Comparison of ENCODE assay signal across 1 cellular context in the genomic region with DNA sequence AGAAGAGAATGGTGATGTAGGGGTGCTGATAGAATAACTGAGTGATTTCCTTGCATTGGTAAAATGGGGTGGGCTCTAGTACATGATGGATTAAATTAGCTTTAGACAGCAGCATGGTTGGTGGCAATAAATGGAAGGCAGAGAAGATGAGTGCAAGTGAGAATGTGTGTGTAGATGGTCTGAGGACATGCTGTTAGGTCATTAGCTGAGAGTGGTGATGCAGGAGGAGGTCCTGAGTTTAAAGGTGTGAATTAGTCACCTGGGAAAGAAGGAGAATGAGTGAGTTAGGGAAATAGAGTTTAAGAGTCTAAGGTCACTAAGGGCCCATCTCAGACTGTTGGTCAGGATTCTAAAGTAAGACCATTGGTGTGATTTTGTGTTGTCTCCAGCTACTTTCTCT.
TF ChIP-seq lines count a peak whose summit lies in the region.

No MANE protein-coding gene starts in this region.

TF ChIP-seq in SK-N-SH, 30 proteins besides CTCF, POLR2A, EP300 and RAD21 (continued from another document):
- TF ChIP-seq, protein P1, sequence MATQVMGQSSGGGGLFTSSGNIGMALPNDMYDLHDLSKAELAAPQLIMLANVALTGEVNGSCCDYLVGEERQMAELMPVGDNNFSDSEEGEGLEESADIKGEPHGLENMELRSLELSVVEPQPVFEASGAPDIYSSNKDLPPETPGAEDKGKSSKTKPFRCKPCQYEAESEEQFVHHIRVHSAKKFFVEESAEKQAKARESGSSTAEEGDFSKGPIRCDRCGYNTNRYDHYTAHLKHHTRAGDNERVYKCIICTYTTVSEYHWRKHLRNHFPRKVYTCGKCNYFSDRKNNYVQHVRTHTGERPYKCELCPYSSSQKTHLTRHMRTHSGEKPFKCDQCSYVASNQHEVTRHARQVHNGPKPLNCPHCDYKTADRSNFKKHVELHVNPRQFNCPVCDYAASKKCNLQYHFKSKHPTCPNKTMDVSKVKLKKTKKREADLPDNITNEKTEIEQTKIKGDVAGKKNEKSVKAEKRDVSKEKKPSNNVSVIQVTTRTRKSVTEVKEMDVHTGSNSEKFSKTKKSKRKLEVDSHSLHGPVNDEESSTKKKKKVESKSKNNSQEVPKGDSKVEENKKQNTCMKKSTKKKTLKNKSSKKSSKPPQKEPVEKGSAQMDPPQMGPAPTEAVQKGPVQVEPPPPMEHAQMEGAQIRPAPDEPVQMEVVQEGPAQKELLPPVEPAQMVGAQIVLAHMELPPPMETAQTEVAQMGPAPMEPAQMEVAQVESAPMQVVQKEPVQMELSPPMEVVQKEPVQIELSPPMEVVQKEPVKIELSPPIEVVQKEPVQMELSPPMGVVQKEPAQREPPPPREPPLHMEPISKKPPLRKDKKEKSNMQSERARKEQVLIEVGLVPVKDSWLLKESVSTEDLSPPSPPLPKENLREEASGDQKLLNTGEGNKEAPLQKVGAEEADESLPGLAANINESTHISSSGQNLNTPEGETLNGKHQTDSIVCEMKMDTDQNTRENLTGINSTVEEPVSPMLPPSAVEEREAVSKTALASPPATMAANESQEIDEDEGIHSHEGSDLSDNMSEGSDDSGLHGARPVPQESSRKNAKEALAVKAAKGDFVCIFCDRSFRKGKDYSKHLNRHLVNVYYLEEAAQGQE (IDR thresholded peaks at IDR 0.05; ENCODE audit: low read depth, low read length), result no peak
